ENCODE assay signal across 12 cellular contexts in genomic region chr10:79387974-79388850, GRCh38. TPM values are rescaled to one million over a fixed set of nuclear protein-coding genes. Genes with fewer than 3 reads are reported as not detected.
DNase-seq lines count a peak whose midpoint lies in the region; ATAC-seq and TF ChIP-seq lines count a peak whose summit lies in the region.
"Had no signal": no experiment of that assay in that cellular context is flagged by ENCODE, and none has a peak within 500 bp of the region (broad histone marks: within the 10 kb centered on the region; RNA-seq: fewer than 3 reads in every experiment).

No MANE protein-coding gene starts in this region.

- H3K4me3 Mint-ChIP-seq in GM23338, result no peak overlapping the region
- H3K4me3 Mint-ChIP-seq: naive thymus-derived CD4-positive, alpha-beta T cell had no signal

- H3K79me2 ChIP-seq in mammary epithelial cell (ENCODE audit: insufficient read depth, low read length) (no peaks in the 10 kb centered on the region), GM23338 (replicated peaks; ENCODE audit: insufficient read depth) (no peaks in the 10 kb centered on the region)

- H3K27ac ChIP-seq in breast epithelium, result peak overlapping the region in 1 of 2 donors; percentile 54
- no peak overlapping the region for H3K27ac ChIP-seq in mammary epithelial cell (ENCODE audit: insufficient read depth, low read depth, low read length)
- H3K27ac ChIP-seq in angular gyrus (ENCODE audit: low read depth, low read length), result peak overlapping the region; percentile 70
- peak overlapping the region; percentile 46 to 83 (median 68) for H3K27ac ChIP-seq in transverse colon
- no peak overlapping the region for H3K27ac ChIP-seq in GM23338 (ENCODE audit: low read depth)
- no peak overlapping the region for H3K27ac ChIP-seq in upper lobe of right lung

- H3K4me3 ChIP-seq in breast epithelium (no peak overlapping the region), mammary epithelial cell (replicated peaks in 1 of 3; ENCODE audit: insufficient read depth in 1 of 3, low read depth in 2 of 3, low read length in 3 of 3) (no peak overlapping the region), transverse colon (no peak overlapping the region), GM23338 (no peak overlapping the region), upper lobe of right lung (no peak overlapping the region)

- no peak overlapping the region for H3K27ac Mint-ChIP-seq in GM23338
- H3K27ac Mint-ChIP-seq: naive thymus-derived CD4-positive, alpha-beta T cell had no signal

- no peak for TF ChIP-seq CTCF in breast epithelium (IDR thresholded peaks at IDR 0.05)
- TF ChIP-seq CTCF in mammary epithelial cell (conservative IDR thresholded peaks at IDR 0.05 in 1 of 2, IDR thresholded peaks at IDR 0.05 in 1 of 2; ENCODE audit: extremely low read depth in 1 of 2, insufficient read depth in 1 of 2, low read depth in 1 of 2, low read length in 2 of 2), result no peak
- no peak for TF ChIP-seq CTCF in transverse colon (IDR thresholded peaks at IDR 0.05)
- no peak for TF ChIP-seq CTCF in GM23338 (conservative IDR thresholded peaks at IDR 0.05; ENCODE audit: low read depth in 2 of 2)
- no peak for TF ChIP-seq CTCF in upper lobe of right lung (IDR thresholded peaks at IDR 0.05)

- no peak overlapping the region for H3K9ac ChIP-seq in mammary epithelial cell (ENCODE audit: insufficient read depth, low read length)

- H3K36me3 ChIP-seq in breast epithelium (no peaks in the 10 kb centered on the region), mammary epithelial cell (ENCODE audit: insufficient read depth, low read length) (no peaks in the 10 kb centered on the region), transverse colon (no peaks in the 10 kb centered on the region), GM23338 (ENCODE audit: insufficient read depth) (no peaks in the 10 kb centered on the region), upper lobe of right lung (peaks cover 4% of the 10 kb centered on the region)

- WGBS in mammary epithelial cell (ENCODE audit: low coverage, missing lambda C conversion rate), result 86% methylated on average over 8 of the region's 11 CpGs
- whole genome bisulfite sequencing in transverse colon (ENCODE audit: low coverage in 1 of 2), 2 donors, result 51 to 73% methylated on average over 3 to 11 of the region's 11 CpGs

- no peaks in the 10 kb centered on the region; the same call in 2 of the 3 replicates for H3K4me1 Mint-ChIP-seq in GM23338

- H3K36me3 Mint-ChIP-seq in GM23338 (ENCODE audit: low read depth), result no peaks in the 10 kb centered on the region
- H3K36me3 Mint-ChIP-seq: IgD-negative memory B cell; naive thymus-derived CD4-positive, alpha-beta T cell had no signal

- in situ Hi-C loops in mammary epithelial cell (cut with MboI; ENCODE audit: low sequenced_read_pairs in 2 of 2) (no loop called here), transverse colon (cut with MboI; ENCODE audit: low pct_ligation_motif_present in 1 of 4, low pct_unique_long_range_greater_than_20kb in 1 of 4, low sequenced_read_pairs in 3 of 4) (no loop called here)

- H2AFZ ChIP-seq in mammary epithelial cell (ENCODE audit: low read depth, low read length) (no peak overlapping the region), GM23338 (no peak overlapping the region)

- H3K27me3 Mint-ChIP-seq in GM23338 (ENCODE audit: insufficient read depth, low read depth, poor library complexity), result peaks cover 6% of the 10 kb centered on the region
- H3K27me3 Mint-ChIP-seq: IgD-negative memory B cell; naive thymus-derived CD4-positive, alpha-beta T cell had no signal

- dilution Hi-C loops in mammary epithelial cell (cut with HindIII; ENCODE audit: low sequenced_read_pairs), result no loop called here

- ATAC-seq in GM23338 (no peak), upper lobe of right lung (no peak), HG03095 (IDR thresholded peaks at IDR 0.05; ENCODE audit: unreplicated experiment) (no peak)
- ATAC-seq: naive thymus-derived CD4-positive, alpha-beta T cell had no signal

- H3K9me3 ChIP-seq in breast epithelium, result no peaks in the 10 kb centered on the region
- H3K9me3 ChIP-seq in mammary epithelial cell (replicated peaks; ENCODE audit: insufficient read depth, low read length), result no peaks in the 10 kb centered on the region
- no peaks in the 10 kb centered on the region for H3K9me3 ChIP-seq in transverse colon
- H3K9me3 ChIP-seq in upper lobe of right lung, result no peaks in the 10 kb centered on the region

- BruUV-seq in mammary epithelial cell (replicated peaks; lab: Mats Ljungman, UMichigan), result no TSS peak

- H3K9me2 ChIP-seq in GM23338 (ENCODE audit: insufficient read depth), result no peaks in the 10 kb centered on the region

- TF ChIP-seq POLR2A in breast epithelium (IDR thresholded peaks at IDR 0.05) (no peak), transverse colon (IDR thresholded peaks at IDR 0.05) (no peak)

- intact Hi-C loops in breast epithelium (cut with DNase I; ENCODE audit: low total_unique reads) (loop anchor here (5.0 kb wide), 1 partner anchor 104 kb away; no protein-coding TSS in a partner anchor), mammary epithelial cell (cut with micrococcal nuclease) (no loop called here), transverse colon (cut with DNase I; ENCODE audit: low total_unique reads) (no loop called here), upper lobe of right lung (cut with DNase I) (no loop called here)

- no peaks in the 10 kb centered on the region for H4K20me1 ChIP-seq in mammary epithelial cell (ENCODE audit: insufficient read depth, low read length)
- H4K20me1 ChIP-seq in GM23338 (replicated peaks; ENCODE audit: insufficient read depth), result no peaks in the 10 kb centered on the region

- CTCF ChIA-PET in mammary epithelial cell (lab: Charles Lee; ENCODE audit: low non-redundant PET), result no interaction called here

- H3K4me2 ChIP-seq in mammary epithelial cell (ENCODE audit: insufficient read depth, low read depth, low read length) (no peak overlapping the region), GM23338 (no peak overlapping the region)

- peak; percentile 7 to 30 for DNase-seq in breast epithelium (ENCODE audit: low spot score in 2 of 2)
- DNase-seq in mammary epithelial cell, result no peak
- DNase-seq in mesenteric fat pad (ENCODE audit: low spot score), result peak; percentile 83
- DNase-seq in transverse colon, result peak; percentile 5
- DNase-seq in GM23338 (ENCODE audit: low spot score), result no peak
- no peak for DNase-seq in upper lobe of right lung
- DNase-seq: NCI-H1417 treated with DMSO at 0.1 percent for 48 hours, NCI-H82 had no signal

- no peaks in the 10 kb centered on the region for H3F3A ChIP-seq in GM23338 (replicated peaks; ENCODE audit: low read depth)

- no peak for TF ChIP-seq EP300 in transverse colon (IDR thresholded peaks at IDR 0.05; ENCODE audit: low read depth)

- H3K27me3 ChIP-seq in breast epithelium, result no peaks in the 10 kb centered on the region
- H3K27me3 ChIP-seq in mammary epithelial cell (ENCODE audit: insufficient read depth, low read length), result no peaks in the 10 kb centered on the region
- H3K27me3 ChIP-seq in transverse colon, result no peaks in the 10 kb centered on the region
- H3K27me3 ChIP-seq in GM23338 (ENCODE audit: insufficient read depth), result no peaks in the 10 kb centered on the region
- no peaks in the 10 kb centered on the region for H3K27me3 ChIP-seq in upper lobe of right lung

- H3K4me1 ChIP-seq in breast epithelium (no peaks in the 10 kb centered on the region), mammary epithelial cell (ENCODE audit: insufficient read depth, low read length) (no peaks in the 10 kb centered on the region), transverse colon (peaks cover 6 to 16% (median 13%) of the 10 kb centered on the region in 4 donors), GM23338 (ENCODE audit: insufficient read depth) (no peaks in the 10 kb centered on the region), upper lobe of right lung (no peaks in the 10 kb centered on the region)

- H3K9me3 Mint-ChIP-seq in GM23338, result no peaks in the 10 kb centered on the region
- H3K9me3 Mint-ChIP-seq: IgD-negative memory B cell; naive thymus-derived CD4-positive, alpha-beta T cell had no signal

TF ChIP-seq in GM23338, 12 proteins besides CTCF, POLR2A, EP300 and RAD21 (continues in another document):
- no peak for TF ChIP-seq STAT1 (IDR thresholded peaks at IDR 0.05; ENCODE audit: unreplicated experiment)
- TF ChIP-seq POLR2AphosphoS5 (IDR thresholded peaks at IDR 0.05; ENCODE audit: low read depth), result no peak

RNA-seq across cellular contexts. Expression of gene PPIF, which starts 40.9 kb away (rescaled TPM):
- total RNA-seq in breast epithelium (10 to 100 TPM; 16.0 to 39.3 (median 30.7) TPM), mammary epithelial cell (10 to 100 TPM; 32.0 to 78.1 TPM), mesenteric fat pad (181 TPM), transverse colon (100 to 1,000 TPM in 1 of 4 donors, 10 to 100 TPM in 3; 37.2 to 149 (median 51.6) TPM), upper lobe of right lung (30.7 TPM)
- polyA plus RNA-seq in mammary epithelial cell (136 TPM), GM23338 (2016; fragmentation: Nextera tagmentation; extraction: Ambion mirVana) (29.5 and 32.1 TPM in 2 replicates)
- polyA minus RNA-seq in mammary epithelial cell, result 94.0 TPM
- 42.4 and 43.6 TPM in 2 replicates for total RNA-seq in GM23338 (2014; rRNA removed; shearing (Covaris generic))

RNA-seq across cellular contexts. Expression of gene ZCCHC24, which starts 57.2 kb away (rescaled TPM):
- 10 to 100 TPM; 18.7 to 50.8 (median 48.8) TPM for total RNA-seq in breast epithelium
- 1 to 10 TPM; 3.1 to 7.3 TPM for total RNA-seq in mammary epithelial cell
- polyA plus RNA-seq in mammary epithelial cell, result 1.6 TPM
- polyA minus RNA-seq in mammary epithelial cell, result 1.2 TPM
- total RNA-seq in mesenteric fat pad, result 90.8 TPM
- 10 to 100 TPM; 15.6 to 41.1 (median 22.5) TPM for total RNA-seq in transverse colon
- 7.2 and 10.1 TPM in 2 replicates for total RNA-seq in GM23338 (2014; rRNA removed; shearing (Covaris generic))
- polyA plus RNA-seq in GM23338 (2016; fragmentation: Nextera tagmentation; extraction: Ambion mirVana), result 2.0 and 2.9 TPM in 2 replicates
- 32.4 TPM for total RNA-seq in upper lobe of right lung

Comparison
In these comparisons a context has a peak if more than half of its experiments do, and no peak if none do; other contexts are left out.
1. DNase-seq: peak in breast epithelium (2 of 2), mesenteric fat pad (single experiment) and transverse colon (single experiment); none in mammary epithelial cell (single experiment), GM23338 (single experiment) and upper lobe of right lung (single experiment).
2. H3K27ac ChIP-seq: peak in angular gyrus (single experiment) and transverse colon (4 of 4); none in mammary epithelial cell (single experiment), GM23338 (single experiment) and upper lobe of right lung (single experiment).